Comparison of ENCODE assay signal across 18 cellular contexts in genomic region chr3:10944866-10945265, GRCh38. TPM values are rescaled to one million over a fixed set of nuclear protein-coding genes. Genes with fewer than 3 reads are reported as not detected.
DNase-seq lines count a peak whose midpoint lies in the region; TF ChIP-seq lines count a peak whose summit lies in the region.
"Had no signal": no experiment of that assay in that cellular context is flagged by ENCODE, and none has a peak within 500 bp of the region (broad histone marks: within the 10 kb centered on the region; RNA-seq: fewer than 3 reads in every experiment).

No MANE protein-coding gene starts in this region.

- H3K4me1 Mint-ChIP-seq in CD14-positive monocyte (no peaks in the 10 kb centered on the region), chondrocyte (ENCODE audit: low read depth) (no peaks in the 10 kb centered on the region)
- H3K4me1 Mint-ChIP-seq: CD4-positive, CD25-positive, alpha-beta regulatory T cell had no signal

- H3K14ac ChIP-seq in neuronal stem cell (ENCODE audit: low read length): no peak overlapping the region

- H3K27ac ChIP-seq in neuronal stem cell (replicated peaks; ENCODE audit: low read length) (no peak overlapping the region), spleen (no peak overlapping the region)

- H3K27me3 Mint-ChIP-seq in CD14-positive monocyte (ENCODE audit: low read depth in 3 of 3) (peaks cover 2 to 12% (median 6%) of the 10 kb centered on the region in 3 donors), chondrocyte (ENCODE audit: low read depth) (peaks cover 49% of the 10 kb centered on the region)

- H3K79me1 ChIP-seq in neuronal stem cell (ENCODE audit: low read depth, low read length): no peaks in the 10 kb centered on the region

- no peak overlapping the region for H4K91ac ChIP-seq in neuronal stem cell (ENCODE audit: low read depth, low read length, poor library complexity)

- DNase-seq in CD14-positive monocyte (ENCODE audit: low spot score): peak; percentile 35
- DNase-seq in chondrocyte (ENCODE audit: low spot score): peak; percentile 35
- DNase-seq in neuronal stem cell (ENCODE audit: low spot score): no peak
- DNase-seq in spleen: peak; percentile 32
- DNase-seq in HuH-7.5 (ENCODE audit: low spot score): no peak
- no peak for DNase-seq in GM13977 (ENCODE audit: low spot score)
- no peak for DNase-seq in NCI-H774 (lab: John Stamatoyannopoulos, UW)
- DNase-seq: Caco-2; CD4-positive, CD25-positive, alpha-beta regulatory T cell; CD8-positive, alpha-beta T cell; DMS153; DND-41 had no signal

- H3K4ac ChIP-seq in neuronal stem cell (ENCODE audit: low read length): no peak overlapping the region

- H2BK15ac ChIP-seq in neuronal stem cell (ENCODE audit: low read length): no peak overlapping the region

- H3K27me3 ChIP-seq in neuronal stem cell (ENCODE audit: control insufficient read depth in 3 of 3, insufficient read depth in 3 of 3, low read depth in 1 of 3, low read length in 3 of 3): no peaks in the 10 kb centered on the region
- peaks cover 0 to 55% (median 0%) of the 10 kb centered on the region in 7 donors for H3K27me3 ChIP-seq in spleen (replicated peaks in 1 of 7)

- no peak overlapping the region for H2BK120ac ChIP-seq in neuronal stem cell (ENCODE audit: low read depth, low read length)

- no peak overlapping the region for H3K4me3 Mint-ChIP-seq in CD14-positive monocyte
- no peak overlapping the region for H3K4me3 Mint-ChIP-seq in chondrocyte (ENCODE audit: unreplicated experiment)
- H3K4me3 Mint-ChIP-seq: CD4-positive, CD25-positive, alpha-beta regulatory T cell; CD8-positive, alpha-beta T cell; GM23338; H9 had no signal

- H3K9me3 Mint-ChIP-seq in CD14-positive monocyte: peaks cover 0 to 9% (median 5%) of the 10 kb centered on the region in 7 donors
- H3K9me3 Mint-ChIP-seq in chondrocyte (ENCODE audit: low read depth): no peaks in the 10 kb centered on the region
- H3K9me3 Mint-ChIP-seq: CD8-positive, alpha-beta T cell had no signal

- H2AK5ac ChIP-seq in neuronal stem cell (ENCODE audit: low read depth, low read length): peak overlapping the region; percentile 17

- WGBS in neuronal stem cell (ENCODE audit: extremely low coverage in 2 of 2, insufficient read length in 2 of 2, insufficient replicate concordance in 1 of 2), 2 donors: no CpG with 5 or more reads among the region's 8 CpGs
- WGBS in spleen, 5 donors: 79 to 96% (median 91%) methylated on average over 8 of the region's 8 CpGs

- H3K4me1 ChIP-seq in neuronal stem cell (ENCODE audit: control insufficient read depth in 2 of 2, insufficient read depth in 1 of 2, low read depth in 1 of 2, low read length in 2 of 2) (peaks cover 0 to 2% of the 10 kb centered on the region in 2 donors), spleen (no peaks in the 10 kb centered on the region)
- H3K4me1 ChIP-seq: Caco-2 had no signal

- TF ChIP-seq CTCF in CD14-positive monocyte (IDR thresholded peaks at IDR 0.05): no peak
- TF ChIP-seq CTCF in chondrocyte (IDR thresholded peaks at IDR 0.05): no peak
- TF ChIP-seq CTCF in spleen (IDR thresholded peaks at IDR 0.05 in 8 of 11, conservative IDR thresholded peaks at IDR 0.05 in 3 of 11): no peak
- no peak for TF ChIP-seq CTCF in GM13977 (IDR thresholded peaks at IDR 0.05; ENCODE audit: extremely low read depth, insufficient read depth, missing control alignments)

- in situ Hi-C loops in GM13977 (cut with MboI; ENCODE audit: low pct_unique_long_range_greater_than_20kb, low sequenced_read_pairs, unreplicated experiment): no loop called here

- H3K18ac ChIP-seq in neuronal stem cell (ENCODE audit: low read length): no peak overlapping the region

- H3K9me3 ChIP-seq in neuronal stem cell (replicated peaks in 1 of 2; ENCODE audit: control insufficient read depth in 2 of 2, insufficient read depth in 1 of 2, low read depth in 1 of 2, low read length in 2 of 2) (peaks cover 6 to 7% of the 10 kb centered on the region in 2 donors), spleen (peaks cover 0 to 8% (median 5%) of the 10 kb centered on the region in 8 donors)

- H3K9ac ChIP-seq in neuronal stem cell (ENCODE audit: low read depth, low read length, poor library complexity): no peak overlapping the region

- intact Hi-C loops in CD14-positive monocyte (cut with micrococcal nuclease): loop anchor here (5.0 to 10.0 kb wide), 5 partner anchors 112 to 710 kb away; no protein-coding TSS in a partner anchor
- intact Hi-C loops in spleen (cut with DNase I; ENCODE audit: low total_unique reads): loop anchor here (5.0 to 10.0 kb wide), 2 partner anchors 112 to 190 kb away; no protein-coding TSS in a partner anchor

- H3K36me3 ChIP-seq in neuronal stem cell (replicated peaks in 1 of 2; ENCODE audit: control insufficient read depth in 2 of 2, insufficient read depth in 2 of 2, low read length in 2 of 2) (no peaks in the 10 kb centered on the region), spleen (no peaks in the 10 kb centered on the region)

- H3K27ac Mint-ChIP-seq in CD14-positive monocyte (peak overlapping the region in 1 of 7 donors; percentile 8), chondrocyte (ENCODE audit: unreplicated experiment) (no peak overlapping the region)
- H3K27ac Mint-ChIP-seq: CD8-positive, alpha-beta T cell; GM23338; H9 had no signal

- H2AFZ ChIP-seq in neuronal stem cell (ENCODE audit: low read length): no peak overlapping the region
- H2AFZ ChIP-seq: GM23338 had no signal

- no peaks in the 10 kb centered on the region for H3K36me3 Mint-ChIP-seq in CD14-positive monocyte
- H3K36me3 Mint-ChIP-seq in chondrocyte (ENCODE audit: low read depth): no peaks in the 10 kb centered on the region
- H3K36me3 Mint-ChIP-seq: CD4-positive, CD25-positive, alpha-beta regulatory T cell; CD8-positive, alpha-beta T cell had no signal

- no peak overlapping the region for H4K8ac ChIP-seq in neuronal stem cell (ENCODE audit: low read depth, low read length)

- no peak overlapping the region for H2BK5ac ChIP-seq in neuronal stem cell (ENCODE audit: low read length)

- H3K4me3 ChIP-seq in neuronal stem cell (ENCODE audit: low read length in 2 of 2) (no peak overlapping the region), spleen (no peak overlapping the region)
- H3K4me3 ChIP-seq: GM23338 had no signal

- no peak overlapping the region for H3K4me2 ChIP-seq in neuronal stem cell (ENCODE audit: insufficient read depth, low read length, poor library complexity, severe bottlenecking)
- H3K4me2 ChIP-seq: GM23338 had no signal

- TF ChIP-seq POLR2A in spleen (IDR thresholded peaks at IDR 0.05): no peak

- no peak overlapping the region for H3K23ac ChIP-seq in neuronal stem cell (ENCODE audit: low read depth, low read length, poor library complexity)

- H2BK12ac ChIP-seq in neuronal stem cell (ENCODE audit: low read length): no peak overlapping the region

RNA-seq across cellular contexts. Expression of gene SLC6A1, which starts 47.7 kb away (rescaled TPM):
- polyA plus RNA-seq in CD14-positive monocyte (not detected), spleen (under 1 TPM; 0.11 to 0.45 (median 0.13) TPM)
- total RNA-seq in chondrocyte (0.87 to 2.3 TPM (median 2.0 TPM) in 3 replicates), spleen (1 to 10 TPM in 5 of 7 donors, under 1 TPM in 2; 0.20 to 3.0 (median 1.2) TPM)
- 0.75 TPM for polyA plus RNA-seq in neuronal stem cell (2013, experiment 1 of 2)
- polyA plus RNA-seq in neuronal stem cell (2013, experiment 2 of 2): 0.78 TPM
- total RNA-seq: A172; A673; Caco-2; CD4-positive, CD25-positive, alpha-beta regulatory T cell; CD8-positive, alpha-beta T cell; H4; H9 had no signal
- polyA plus RNA-seq: BJ; CD4-positive, CD25-positive, alpha-beta regulatory T cell had no signal

Comparison
In these comparisons a context has a peak if more than half of its experiments do, and no peak if none do; other contexts are left out.
1. DNase-seq: peak in CD14-positive monocyte (single experiment), chondrocyte (single experiment) and spleen (single experiment); none in neuronal stem cell (single experiment), HuH-7.5 (single experiment), GM13977 (single experiment) and NCI-H774 (single experiment).